Comparison of ENCODE assay signal across 1 cellular context in genomic region chr17:63440770-63441335, GRCh38.
TF ChIP-seq lines count a peak whose summit lies in the region.

No MANE protein-coding gene starts in this region.

TF ChIP-seq in H1, 55 proteins besides CTCF, POLR2A, EP300 and RAD21:
- TF ChIP-seq TBP (IDR thresholded peaks at IDR 0.05; ENCODE audit: low read depth, low read length) (no peak), CBX5 (IDR thresholded peaks at IDR 0.05; ENCODE audit: low read depth, low read length) (no peak), RXRA (IDR thresholded peaks at IDR 0.05; ENCODE audit: insufficient read depth, low read depth, low read length) (no peak), PHF8 (conservative IDR thresholded peaks at IDR 0.05; ENCODE audit: low read depth, low read length) (no peak), CTBP2 (IDR thresholded peaks at IDR 0.05; ENCODE audit: borderline replicate concordance, insufficient read depth, insufficient read length, low read length) (no peak), SIX5 (IDR thresholded peaks at IDR 0.05; ENCODE audit: low read depth, low read length) (no peak), TAF7 (optimal IDR thresholded peaks at IDR 0.05; ENCODE audit: borderline replicate concordance, low read depth, low read length) (no peak), EZH2 (IDR thresholded peaks at IDR 0.05; ENCODE audit: low read depth, low read length, severe bottlenecking) (no peak), RNF2 (IDR thresholded peaks at IDR 0.05; ENCODE audit: borderline replicate concordance, low read depth, low read length, missing control alignments, poor library complexity, severe bottlenecking) (no peak), KDM1A (IDR thresholded peaks at IDR 0.05; ENCODE audit: borderline replicate concordance, low read length) (no peak), BCL11A (IDR thresholded peaks at IDR 0.05; ENCODE audit: low read depth in 2 of 2, low read length in 2 of 2) (no peak), GTF2F1 (IDR thresholded peaks at IDR 0.05; ENCODE audit: borderline replicate concordance, low read depth, low read length) (no peak), JUND (IDR thresholded peaks at IDR 0.05; ENCODE audit: low read length) (no peak)
